1 cellular context compared by ENCODE assay signal in the genomic region with DNA sequence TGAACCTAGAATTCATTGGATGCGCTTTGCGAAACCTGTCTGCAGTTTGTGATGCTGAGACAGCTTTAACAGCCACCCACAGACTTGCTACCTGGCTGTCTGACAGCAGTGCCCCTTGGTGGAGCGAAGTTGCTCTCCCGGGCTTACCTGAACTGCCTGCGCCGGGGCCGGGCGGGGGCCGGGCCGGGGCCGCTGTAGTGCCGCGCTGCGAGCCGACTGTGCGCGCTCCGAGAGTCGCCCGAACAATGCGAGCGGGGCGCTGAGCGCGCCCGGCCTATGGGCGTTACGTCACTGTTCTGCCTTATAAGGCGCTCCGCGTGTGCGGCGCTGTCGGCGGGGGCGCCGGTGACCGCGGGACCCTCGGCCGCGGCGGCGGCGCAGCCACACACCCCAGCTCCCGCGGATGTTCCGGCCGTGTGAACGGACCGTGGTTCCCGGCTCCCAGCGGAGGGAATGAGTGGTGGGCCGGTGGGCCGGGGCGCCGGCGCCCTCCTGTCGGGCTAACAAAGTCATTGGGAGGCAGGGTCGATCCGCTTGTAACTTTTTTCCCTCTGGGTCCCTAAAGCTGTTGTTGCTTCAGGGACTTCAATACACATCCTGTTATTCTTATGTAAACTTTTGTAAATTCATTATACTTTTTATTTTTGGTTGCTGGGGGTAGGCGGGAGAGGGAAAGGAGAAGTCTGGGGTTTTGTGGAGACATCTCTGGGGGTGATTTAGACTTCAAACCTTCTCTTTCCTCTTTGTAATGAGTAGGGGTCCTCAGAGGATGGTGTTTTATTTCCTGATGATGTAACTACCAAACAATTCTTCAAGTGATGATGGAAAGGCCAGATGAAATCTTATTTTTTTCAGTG.
TF ChIP-seq lines count a peak whose summit lies in the region.

No MANE protein-coding gene starts in this region.

TF ChIP-seq in HepG2, 621 proteins besides CTCF, POLR2A, EP300 and RAD21 (continued from another document and continues in another):
- TF ChIP-seq ATF5 (CRISPR knock-in tag; IDR thresholded peaks at IDR 0.05; ENCODE audit: low read depth) = no peak
- peak; percentile 77; the same call in 1 of the 2 replicates for TF ChIP-seq HOXA9 (CRISPR knock-in tag; IDR thresholded peaks at IDR 0.05; ENCODE audit: borderline replicate concordance)
- no peak for TF ChIP-seq ZNF75D (CRISPR knock-in tag; IDR thresholded peaks at IDR 0.05; ENCODE audit: borderline replicate concordance)
- no peak for TF ChIP-seq NFIC (IDR thresholded peaks at IDR 0.05; ENCODE audit: low read length)
- peak; percentile 89 for TF ChIP-seq ZBTB38 (CRISPR knock-in tag; IDR thresholded peaks at IDR 0.05)
- no peak for TF ChIP-seq ZFP36 (IDR thresholded peaks at IDR 0.05; ENCODE audit: borderline replicate concordance, low read depth, low read length, partially characterized antibody)
- TF ChIP-seq ZNF572 (CRISPR knock-in tag; IDR thresholded peaks at IDR 0.05) = no peak
- TF ChIP-seq MED8 (CRISPR knock-in tag; IDR thresholded peaks at IDR 0.05; ENCODE audit: insufficient replicate concordance) = peak; percentile 46
- TF ChIP-seq ARHGAP35 (CRISPR knock-in tag; IDR thresholded peaks at IDR 0.05; ENCODE audit: borderline replicate concordance) = peak; percentile 84; the same call in 1 of the 2 replicates
- TF ChIP-seq, protein P1, sequence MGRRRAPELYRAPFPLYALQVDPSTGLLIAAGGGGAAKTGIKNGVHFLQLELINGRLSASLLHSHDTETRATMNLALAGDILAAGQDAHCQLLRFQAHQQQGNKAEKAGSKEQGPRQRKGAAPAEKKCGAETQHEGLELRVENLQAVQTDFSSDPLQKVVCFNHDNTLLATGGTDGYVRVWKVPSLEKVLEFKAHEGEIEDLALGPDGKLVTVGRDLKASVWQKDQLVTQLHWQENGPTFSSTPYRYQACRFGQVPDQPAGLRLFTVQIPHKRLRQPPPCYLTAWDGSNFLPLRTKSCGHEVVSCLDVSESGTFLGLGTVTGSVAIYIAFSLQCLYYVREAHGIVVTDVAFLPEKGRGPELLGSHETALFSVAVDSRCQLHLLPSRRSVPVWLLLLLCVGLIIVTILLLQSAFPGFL (CRISPR knock-in tag; IDR thresholded peaks at IDR 0.05) = no peak
- TF ChIP-seq, protein P2, sequence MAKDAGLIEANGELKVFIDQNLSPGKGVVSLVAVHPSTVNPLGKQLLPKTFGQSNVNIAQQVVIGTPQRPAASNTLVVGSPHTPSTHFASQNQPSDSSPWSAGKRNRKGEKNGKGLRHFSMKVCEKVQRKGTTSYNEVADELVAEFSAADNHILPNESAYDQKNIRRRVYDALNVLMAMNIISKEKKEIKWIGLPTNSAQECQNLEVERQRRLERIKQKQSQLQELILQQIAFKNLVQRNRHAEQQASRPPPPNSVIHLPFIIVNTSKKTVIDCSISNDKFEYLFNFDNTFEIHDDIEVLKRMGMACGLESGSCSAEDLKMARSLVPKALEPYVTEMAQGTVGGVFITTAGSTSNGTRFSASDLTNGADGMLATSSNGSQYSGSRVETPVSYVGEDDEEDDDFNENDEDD (CRISPR knock-in tag; IDR thresholded peaks at IDR 0.05; ENCODE audit: borderline replicate concordance) = peak; percentile 70
- peak; percentile 81; the same call in 1 of the 2 replicates for TF ChIP-seq ZFP90 (CRISPR knock-in tag; IDR thresholded peaks at IDR 0.05; ENCODE audit: borderline replicate concordance)
- no peak for TF ChIP-seq ELF1 (CRISPR knock-in tag; IDR thresholded peaks at IDR 0.05)
- TF ChIP-seq, protein P3, sequence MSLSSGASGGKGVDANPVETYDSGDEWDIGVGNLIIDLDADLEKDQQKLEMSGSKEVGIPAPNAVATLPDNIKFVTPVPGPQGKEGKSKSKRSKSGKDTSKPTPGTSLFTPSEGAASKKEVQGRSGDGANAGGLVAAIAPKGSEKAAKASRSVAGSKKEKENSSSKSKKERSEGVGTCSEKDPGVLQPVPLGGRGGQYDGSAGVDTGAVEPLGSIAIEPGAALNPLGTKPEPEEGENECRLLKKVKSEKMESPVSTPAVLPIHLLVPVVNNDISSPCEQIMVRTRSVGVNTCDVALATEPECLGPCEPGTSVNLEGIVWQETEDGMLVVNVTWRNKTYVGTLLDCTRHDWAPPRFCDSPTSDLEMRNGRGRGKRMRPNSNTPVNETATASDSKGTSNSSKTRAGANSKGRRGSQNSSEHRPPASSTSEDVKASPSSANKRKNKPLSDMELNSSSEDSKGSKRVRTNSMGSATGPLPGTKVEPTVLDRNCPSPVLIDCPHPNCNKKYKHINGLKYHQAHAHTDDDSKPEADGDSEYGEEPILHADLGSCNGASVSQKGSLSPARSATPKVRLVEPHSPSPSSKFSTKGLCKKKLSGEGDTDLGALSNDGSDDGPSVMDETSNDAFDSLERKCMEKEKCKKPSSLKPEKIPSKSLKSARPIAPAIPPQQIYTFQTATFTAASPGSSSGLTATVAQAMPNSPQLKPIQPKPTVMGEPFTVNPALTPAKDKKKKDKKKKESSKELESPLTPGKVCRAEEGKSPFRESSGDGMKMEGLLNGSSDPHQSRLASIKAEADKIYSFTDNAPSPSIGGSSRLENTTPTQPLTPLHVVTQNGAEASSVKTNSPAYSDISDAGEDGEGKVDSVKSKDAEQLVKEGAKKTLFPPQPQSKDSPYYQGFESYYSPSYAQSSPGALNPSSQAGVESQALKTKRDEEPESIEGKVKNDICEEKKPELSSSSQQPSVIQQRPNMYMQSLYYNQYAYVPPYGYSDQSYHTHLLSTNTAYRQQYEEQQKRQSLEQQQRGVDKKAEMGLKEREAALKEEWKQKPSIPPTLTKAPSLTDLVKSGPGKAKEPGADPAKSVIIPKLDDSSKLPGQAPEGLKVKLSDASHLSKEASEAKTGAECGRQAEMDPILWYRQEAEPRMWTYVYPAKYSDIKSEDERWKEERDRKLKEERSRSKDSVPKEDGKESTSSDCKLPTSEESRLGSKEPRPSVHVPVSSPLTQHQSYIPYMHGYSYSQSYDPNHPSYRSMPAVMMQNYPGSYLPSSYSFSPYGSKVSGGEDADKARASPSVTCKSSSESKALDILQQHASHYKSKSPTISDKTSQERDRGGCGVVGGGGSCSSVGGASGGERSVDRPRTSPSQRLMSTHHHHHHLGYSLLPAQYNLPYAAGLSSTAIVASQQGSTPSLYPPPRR (CRISPR knock-in tag; IDR thresholded peaks at IDR 0.05; ENCODE audit: borderline replicate concordance) = peak; percentile 62; the same call in 1 of the 2 replicates
- TF ChIP-seq GFI1 (CRISPR knock-in tag; IDR thresholded peaks at IDR 0.05; ENCODE audit: borderline replicate concordance) = peak; percentile 74; the same call in 1 of the 2 replicates
- TF ChIP-seq PHF21A (CRISPR knock-in tag; IDR thresholded peaks at IDR 0.05) = peak; percentile 81; the same call in 1 of the 2 replicates
- TF ChIP-seq FOXP4 (CRISPR knock-in tag; IDR thresholded peaks at IDR 0.05) = peak; percentile 57; the same call in 1 of the 2 replicates
- TF ChIP-seq SOX13 (IDR thresholded peaks at IDR 0.05) = no peak
- TF ChIP-seq SOX13 (CRISPR knock-in tag; conservative IDR thresholded peaks at IDR 0.05 in 1 of 2, IDR thresholded peaks at IDR 0.05 in 1 of 2) = peak in 1 of 2 experiments; percentile 46; a peak in 1 of 4 replicates
- TF ChIP-seq MEIS2 (CRISPR knock-in tag; IDR thresholded peaks at IDR 0.05) = peak; percentile 90; the same call in 1 of the 2 replicates
- no peak for TF ChIP-seq SRSF9 (IDR thresholded peaks at IDR 0.05; ENCODE audit: borderline replicate concordance, insufficient read depth, low read depth, low read length, poor library complexity, severe bottlenecking)
- TF ChIP-seq EZH2 (conservative IDR thresholded peaks at IDR 0.05; ENCODE audit: low read depth, low read length) = no peak
- TF ChIP-seq, protein P4, sequence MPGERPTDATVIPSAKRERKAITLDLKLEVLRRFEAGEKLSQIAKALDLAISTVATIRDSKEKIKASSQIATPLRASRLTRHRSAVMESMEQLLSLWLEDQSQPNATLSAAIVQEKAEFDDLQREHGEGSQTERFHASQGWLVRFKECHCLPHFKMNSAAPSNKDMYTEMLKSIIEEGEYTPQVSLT (CRISPR knock-in tag; IDR thresholded peaks at IDR 0.05; ENCODE audit: borderline replicate concordance, low read depth) = no peak
- TF ChIP-seq, protein P5, sequence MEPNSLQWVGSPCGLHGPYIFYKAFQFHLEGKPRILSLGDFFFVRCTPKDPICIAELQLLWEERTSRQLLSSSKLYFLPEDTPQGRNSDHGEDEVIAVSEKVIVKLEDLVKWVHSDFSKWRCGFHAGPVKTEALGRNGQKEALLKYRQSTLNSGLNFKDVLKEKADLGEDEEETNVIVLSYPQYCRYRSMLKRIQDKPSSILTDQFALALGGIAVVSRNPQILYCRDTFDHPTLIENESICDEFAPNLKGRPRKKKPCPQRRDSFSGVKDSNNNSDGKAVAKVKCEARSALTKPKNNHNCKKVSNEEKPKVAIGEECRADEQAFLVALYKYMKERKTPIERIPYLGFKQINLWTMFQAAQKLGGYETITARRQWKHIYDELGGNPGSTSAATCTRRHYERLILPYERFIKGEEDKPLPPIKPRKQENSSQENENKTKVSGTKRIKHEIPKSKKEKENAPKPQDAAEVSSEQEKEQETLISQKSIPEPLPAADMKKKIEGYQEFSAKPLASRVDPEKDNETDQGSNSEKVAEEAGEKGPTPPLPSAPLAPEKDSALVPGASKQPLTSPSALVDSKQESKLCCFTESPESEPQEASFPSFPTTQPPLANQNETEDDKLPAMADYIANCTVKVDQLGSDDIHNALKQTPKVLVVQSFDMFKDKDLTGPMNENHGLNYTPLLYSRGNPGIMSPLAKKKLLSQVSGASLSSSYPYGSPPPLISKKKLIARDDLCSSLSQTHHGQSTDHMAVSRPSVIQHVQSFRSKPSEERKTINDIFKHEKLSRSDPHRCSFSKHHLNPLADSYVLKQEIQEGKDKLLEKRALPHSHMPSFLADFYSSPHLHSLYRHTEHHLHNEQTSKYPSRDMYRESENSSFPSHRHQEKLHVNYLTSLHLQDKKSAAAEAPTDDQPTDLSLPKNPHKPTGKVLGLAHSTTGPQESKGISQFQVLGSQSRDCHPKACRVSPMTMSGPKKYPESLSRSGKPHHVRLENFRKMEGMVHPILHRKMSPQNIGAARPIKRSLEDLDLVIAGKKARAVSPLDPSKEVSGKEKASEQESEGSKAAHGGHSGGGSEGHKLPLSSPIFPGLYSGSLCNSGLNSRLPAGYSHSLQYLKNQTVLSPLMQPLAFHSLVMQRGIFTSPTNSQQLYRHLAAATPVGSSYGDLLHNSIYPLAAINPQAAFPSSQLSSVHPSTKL (CRISPR knock-in tag; IDR thresholded peaks at IDR 0.05) = no peak; the same call in 1 of the 2 replicates
- 0 out of 2 replicates have a peak, but pooled peaks have one; percentile 28 for TF ChIP-seq SMAD9 (CRISPR knock-in tag; IDR thresholded peaks at IDR 0.05)
- TF ChIP-seq, protein P6, sequence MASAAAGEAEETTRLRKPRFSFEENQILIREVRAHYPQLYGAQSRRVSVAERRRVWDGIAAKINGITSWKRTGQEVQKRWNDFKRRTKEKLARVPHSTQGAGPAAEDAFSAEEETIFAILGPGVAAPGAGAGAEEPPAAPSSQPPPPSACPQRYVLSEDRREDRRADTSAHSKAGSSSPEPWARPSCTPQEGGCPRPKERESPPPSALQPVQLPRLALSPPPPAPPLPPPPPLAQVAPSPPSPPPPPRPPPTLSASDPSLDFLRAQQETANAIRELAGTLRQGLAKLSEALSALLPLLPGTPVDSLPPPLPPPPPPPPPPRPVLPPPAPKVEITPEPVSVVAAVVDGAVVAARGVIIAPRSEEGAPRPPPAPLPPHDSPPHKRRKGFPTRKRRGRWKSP (CRISPR knock-in tag; IDR thresholded peaks at IDR 0.05) = no peak; the same call in none of the 2 replicates
- TF ChIP-seq, protein P7, sequence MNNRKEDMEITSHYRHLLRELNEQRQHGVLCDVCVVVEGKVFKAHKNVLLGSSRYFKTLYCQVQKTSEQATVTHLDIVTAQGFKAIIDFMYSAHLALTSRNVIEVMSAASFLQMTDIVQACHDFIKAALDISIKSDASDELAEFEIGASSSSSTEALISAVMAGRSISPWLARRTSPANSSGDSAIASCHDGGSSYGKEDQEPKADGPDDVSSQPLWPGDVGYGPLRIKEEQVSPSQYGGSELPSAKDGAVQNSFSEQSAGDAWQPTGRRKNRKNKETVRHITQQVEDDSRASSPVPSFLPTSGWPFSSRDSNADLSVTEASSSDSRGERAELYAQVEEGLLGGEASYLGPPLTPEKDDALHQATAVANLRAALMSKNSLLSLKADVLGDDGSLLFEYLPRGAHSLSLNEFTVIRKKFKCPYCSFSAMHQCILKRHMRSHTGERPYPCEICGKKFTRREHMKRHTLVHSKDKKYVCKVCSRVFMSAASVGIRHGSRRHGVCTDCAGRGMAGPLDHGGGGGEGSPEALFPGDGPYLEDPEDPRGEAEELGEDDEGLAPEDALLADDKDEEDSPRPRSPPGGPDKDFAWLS (CRISPR knock-in tag; IDR thresholded peaks at IDR 0.05; ENCODE audit: borderline replicate concordance) = no peak
- TF ChIP-seq ZBTB1 (CRISPR knock-in tag; IDR thresholded peaks at IDR 0.05; ENCODE audit: borderline replicate concordance) = no peak
- peak; percentile 41; the same call in 1 of the 2 replicates for TF ChIP-seq FOXK1 (CRISPR knock-in tag; IDR thresholded peaks at IDR 0.05; ENCODE audit: borderline replicate concordance, low read depth)
- no peak for TF ChIP-seq POLR2AphosphoS2 (IDR thresholded peaks at IDR 0.05; ENCODE audit: low read depth, low read length)
- TF ChIP-seq ZBTB2 (CRISPR knock-in tag; IDR thresholded peaks at IDR 0.05; ENCODE audit: low read depth) = peak; percentile 27; the same call in 1 of the 2 replicates
- TF ChIP-seq ZNF589 (CRISPR knock-in tag; conservative IDR thresholded peaks at IDR 0.05) = no peak
